ENCODE assay signal across 29 cellular contexts in genomic region chr22:43101306-43101705, GRCh38. TPM values are rescaled to one million over a fixed set of nuclear protein-coding genes. Genes with fewer than 3 reads are reported as not detected.
A peak's percentile ranks its signal among the peaks of the same experiment; 100 is the strongest.
DNase-seq lines count a peak whose midpoint lies in the region; ATAC-seq, FAIRE-seq and TF ChIP-seq lines count a peak whose summit lies in the region.
"Had no signal": no experiment of that assay in that cellular context is flagged by ENCODE, and none has a peak within 500 bp of the region (broad histone marks: within the 10 kb centered on the region; RNA-seq: fewer than 3 reads in every experiment).

No MANE protein-coding gene starts in this region.

- no peaks in the 10 kb centered on the region for H3K27me3 Mint-ChIP-seq in mesothelial cell of epicardium (ENCODE audit: low read depth)
- H3K27me3 Mint-ChIP-seq: T-helper 17 cell had no signal

- peak overlapping the region; percentile 71 for H3K27ac Mint-ChIP-seq in mesothelial cell of epicardium
- H3K27ac Mint-ChIP-seq: HFFc6, T-helper 17 cell, WTC11 had no signal

- no peak overlapping the region for H3K9ac ChIP-seq in BLaER1
- H3K9ac ChIP-seq in K562 (ENCODE audit: insufficient read depth in 1 of 2, low read depth in 2 of 2, low read length in 2 of 2), result peak overlapping the region; percentile 37 to 85; a peak in 3 of 4 replicates

- H3K36me3 ChIP-seq in BLaER1 (no peaks in the 10 kb centered on the region), K562 (ENCODE audit: control insufficient read depth, insufficient read depth, low read length) (no peaks in the 10 kb centered on the region), left ventricle myocardium inferior (no peaks in the 10 kb centered on the region)
- H3K36me3 ChIP-seq: neutrophil, SJCRH30, thyroid gland had no signal

- DNase-seq in K562 (ENCODE audit: extremely low read depth in 1 of 4, low spot score in 3 of 4) (peak in 3 of 4 experiments; percentile 19 to 70 (median 59)), left ventricle myocardium inferior (peak; percentile 30), mesothelial cell of epicardium (ENCODE audit: low spot score in 2 of 2, unreplicated experiment in 2 of 2) (no peak), RCC 7860 (ENCODE audit: low spot score) (no peak)
- no peak for DNase-seq in activated CD4-positive, alpha-beta T cell treated with anti-CD3 and anti-CD28 coated beads for 48 hours
- DNase-seq: activated CD4-positive, alpha-beta T cell treated with anti-CD3 and anti-CD28 coated beads, Interleukin-2, amount 50 U/mL, for 4 hours; activated gamma-delta T cell; glutamatergic neuron; HFFc6; NCI-H1092; NCI-H2029; NCI-H345; PC-9; SJCRH30; small intestine; stimulated activated CD4-positive, alpha-beta T cell treated with anti-CD3 and anti-CD28 coated beads, Interleukin-4, amount 100 ng/mL, for 1 hour; stimulated activated naive CD8-positive, alpha-beta T cell treated with anti-CD3 and anti-CD28 coated beads, Interleukin-15, Interleukin-2, amounts not matched to agents 100 U/mL and 50 U/mL, for 24 hours; T-helper 17 cell; thyroid gland had no signal

- FAIRE-seq in K562 (lab: Jason Lieb, UNC) (peak; percentile 68), RCC 7860 (lab: Jason Lieb, UNC) (no peak)
- FAIRE-seq: endometrium, GM12892, small intestine had no signal

- CTCF ChIA-PET in K562 (lab: Yijun Ruan, JAX; ENCODE audit: low intra/inter-chr PET ratio), result no interaction called here

- no peak overlapping the region for H3K4me3 Mint-ChIP-seq in mesothelial cell of epicardium
- H3K4me3 Mint-ChIP-seq: HFFc6, T-helper 17 cell, WTC11 had no signal

- peak overlapping the region; percentile 90 for H2AFZ ChIP-seq in K562 (ENCODE audit: low read depth, low read length)
- H2AFZ ChIP-seq: PC-9 had no signal

- in situ Hi-C loops in K562 (cut with MboI), result no loop called here

- peaks cover 2% of the 10 kb centered on the region for H3K9me3 Mint-ChIP-seq in mesothelial cell of epicardium

- H4K20me1 ChIP-seq in BLaER1, result no peaks in the 10 kb centered on the region
- H4K20me1 ChIP-seq in K562 (replicated peaks; ENCODE audit: control insufficient read depth, insufficient read depth, low read length), result no peaks in the 10 kb centered on the region

- peak overlapping the region; percentile 48 for H3K4me2 ChIP-seq in BLaER1
- H3K4me2 ChIP-seq in K562 (ENCODE audit: insufficient read depth, low read length), result peak overlapping the region; percentile 46
- H3K4me2 ChIP-seq: PC-9 had no signal

- H3K79me2 ChIP-seq in K562 (ENCODE audit: control insufficient read depth, insufficient read depth, low read length), result no peaks in the 10 kb centered on the region

- intact Hi-C loops in K562 (cut with micrococcal nuclease) (no loop called here), left ventricle myocardium inferior (cut with micrococcal nuclease) (no loop called here)

- H3K4me1 ChIP-seq in BLaER1 (peaks cover 52% of the 10 kb centered on the region), K562 (replicated peaks in 1 of 2; ENCODE audit: control insufficient read depth in 2 of 2, insufficient read depth in 2 of 2, low read length in 2 of 2) (peaks cover 19 to 25% of the 10 kb centered on the region in 2 experiments; a peak in 4 of 5 replicates), left ventricle myocardium inferior (peaks cover 49% of the 10 kb centered on the region)
- H3K4me1 ChIP-seq: psoas muscle, SJCRH30 had no signal

- no peaks in the 10 kb centered on the region for H3K9me1 ChIP-seq in K562 (ENCODE audit: control insufficient read depth, insufficient read depth, low read length)

- H3K36me3 Mint-ChIP-seq in mesothelial cell of epicardium, result peaks cover 1% of the 10 kb centered on the region

- TF ChIP-seq RAD21 in K562 (CRISPR knock-in tag; conservative IDR thresholded peaks at IDR 0.05 in 1 of 2, IDR thresholded peaks at IDR 0.05 in 1 of 2), result no peak

- TF ChIP-seq POLR2A in K562 (conservative IDR thresholded peaks at IDR 0.05), result no peak

- ATAC-seq in K562, result peak; percentile 75
- no peak for ATAC-seq in HG02973 (IDR thresholded peaks at IDR 0.05; ENCODE audit: unreplicated experiment)
- no peak for ATAC-seq in GM19397 (IDR thresholded peaks at IDR 0.05; ENCODE audit: unreplicated experiment)
- ATAC-seq: psoas muscle; stimulated activated naive CD8-positive, alpha-beta T cell treated with anti-CD3 and anti-CD28 coated beads, Interleukin-15, Interleukin-2, amounts not matched to agents 100 U/mL and 50 U/mL, for 24 hours; T-helper 17 cell; WTC11 had no signal

- H3K27ac ChIP-seq in BLaER1 (peak overlapping the region; percentile 43; the same call in 1 of the 2 replicates), K562 (ENCODE audit: extremely low read depth, low read depth, low read length) (peak overlapping the region; percentile 59; the same call in 2 of the 3 replicates), left ventricle myocardium inferior (replicated peaks) (peak overlapping the region; percentile 76)
- H3K27ac ChIP-seq: coronary artery, neutrophil, psoas muscle, SJCRH30, thyroid gland had no signal

- no peak for TF ChIP-seq EP300 in K562 (IDR thresholded peaks at IDR 0.05; ENCODE audit: low read length)

- H3K4me1 Mint-ChIP-seq in mesothelial cell of epicardium, result peaks cover 29% of the 10 kb centered on the region
- H3K4me1 Mint-ChIP-seq: WTC11 had no signal

- WGBS in K562 (ENCODE audit: insufficient coverage, low coverage, missing lambda C conversion rate), result 7% methylated on average over 7 of the region's 7 CpGs

- no peak for TF ChIP-seq CTCF in K562 (IDR thresholded peaks at IDR 0.05 in 2 of 3, conservative IDR thresholded peaks at IDR 0.05 in 1 of 3; ENCODE audit: insufficient read depth in 2 of 3, low read depth in 1 of 3, low read length in 3 of 3)
- no peak for TF ChIP-seq CTCF in left ventricle myocardium inferior (IDR thresholded peaks at IDR 0.05; ENCODE audit: borderline replicate concordance)
- TF ChIP-seq CTCF in mesothelial cell of epicardium (IDR thresholded peaks at IDR 0.05; ENCODE audit: unreplicated experiment), result no peak

- no TSS peak for BruUV-seq in K562 (replicated peaks; lab: Mats Ljungman, UMichigan)

- POLR2A ChIA-PET in K562 (lab: Yijun Ruan, JAX), result interaction anchor here (0.6 to 0.7 kb wide), 3 partner anchors 20 to 402 kb away, joined by 3 read pairs; no protein-coding TSS in a partner anchor

- H3K27me3 ChIP-seq in BLaER1 (no peaks in the 10 kb centered on the region), K562 (ENCODE audit: control insufficient read depth in 2 of 2, insufficient read depth in 2 of 2, low read length in 2 of 2) (no peaks in the 10 kb centered on the region), left ventricle myocardium inferior (ENCODE audit: low read depth) (no peaks in the 10 kb centered on the region)
- H3K27me3 ChIP-seq: neutrophil, thyroid gland had no signal

- H3K9me3 ChIP-seq in BLaER1, result peaks cover 12% of the 10 kb centered on the region
- H3K9me3 ChIP-seq in K562 (replicated peaks; ENCODE audit: control insufficient read depth, insufficient read depth, low read depth, low read length), result no peaks in the 10 kb centered on the region
- peaks cover 10% of the 10 kb centered on the region for H3K9me3 ChIP-seq in left ventricle myocardium inferior (replicated peaks)
- H3K9me3 ChIP-seq: thyroid gland had no signal

- no peak overlapping the region for H3K4me3 ChIP-seq in BLaER1
- H3K4me3 ChIP-seq in K562, result no peak overlapping the region
- H3K4me3 ChIP-seq in left ventricle myocardium inferior, result no peak overlapping the region
- H3K4me3 ChIP-seq: coronary artery, PC-9, psoas muscle, SJCRH30, thyroid gland had no signal

RNA-seq across cellular contexts. Expression of gene BIK, which starts 9.2 kb away (rescaled TPM):
- not detected in 2 replicates for total RNA-seq in K562 (2011; cell fraction: chromatin; rRNA removed; ENCODE audit: low replicate concordance)
- 0.33 TPM in 1 of 2 replicates, not detected in the other for total RNA-seq in K562 (2011; cell fraction: nucleolus; rRNA removed)
- not detected in 2 replicates for total RNA-seq in K562 (2011; cell fraction: nucleoplasm; rRNA removed)
- total RNA-seq in K562 (2014; rRNA removed) (0.18 and 0.69 TPM in 2 replicates), K562 (2014; rRNA removed; fragmentation: Illumina TruSeq; extraction: Trizol) (0.15 and 0.19 TPM in 2 replicates), K562 (2015; rRNA removed; fragmentation: Illumina TruSeq; extraction: Trizol) (not detected in 2 replicates), K562 (2021) (0.20 and 0.22 TPM in 2 replicates), left ventricle myocardium inferior (0.41 TPM), mesothelial cell of epicardium (8.0 to 9.9 TPM (median 9.3 TPM) in 3 replicates)
- polyA plus RNA-seq in K562 (2011; rRNA removed) (0.08 and 0.34 TPM in 2 replicates), K562 (2014; fragmentation: Illumina TruSeq; extraction: Trizol) (not detected in 2 replicates), K562 (2014; fragmentation: Nextera tagmentation; extraction: Ambion mirVana) (not detected), K562 (2014; rRNA removed) (0.23 and 0.28 TPM in 2 replicates)
- 0.58 and 0.78 TPM in 2 replicates for polyA plus RNA-seq in K562 (2011; cell fraction: cytosol; rRNA removed)
- 0.41 TPM in 1 of 2 replicates, not detected in the other for polyA plus RNA-seq in K562 (2011; cell fraction: nucleus; rRNA removed)
- 0.10 and 0.18 TPM in 2 replicates for polyA plus RNA-seq in K562 (2012)
- not detected in 2 replicates for polyA minus RNA-seq in K562 (2011; rRNA and poly(A)+ RNA removed)
- not detected in 2 replicates for polyA minus RNA-seq in K562 (2011; cell fraction: cytosol; rRNA and poly(A)+ RNA removed)
- polyA minus RNA-seq in K562 (2011; cell fraction: nucleus; rRNA and poly(A)+ RNA removed), result not detected in 2 replicates
- total RNA-seq: fibroblast of lung, psoas muscle had no signal
- polyA plus RNA-seq: fibroblast of lung, psoas muscle had no signal

RNA-seq across cellular contexts. Expression of gene TTLL1, which starts 12.1 kb away (rescaled TPM):
- 0.49 and 0.81 TPM in 2 replicates for total RNA-seq in K562 (2011; cell fraction: chromatin; rRNA removed; ENCODE audit: low replicate concordance)
- total RNA-seq in K562 (2011; cell fraction: nucleolus; rRNA removed), result 0.33 and 0.66 TPM in 2 replicates
- total RNA-seq in K562 (2011; cell fraction: nucleoplasm; rRNA removed), result 0.37 TPM in 1 of 2 replicates, not detected in the other
- 0.14 and 0.29 TPM in 2 replicates for total RNA-seq in K562 (2014; rRNA removed)
- total RNA-seq in K562 (2014; rRNA removed; fragmentation: Illumina TruSeq; extraction: Trizol), result 0.22 and 0.25 TPM in 2 replicates
- 0.19 and 0.43 TPM in 2 replicates for total RNA-seq in K562 (2015; rRNA removed; fragmentation: Illumina TruSeq; extraction: Trizol)
- 0.16 and 0.29 TPM in 2 replicates for total RNA-seq in K562 (2021)
- 0.85 and 1.7 TPM in 2 replicates for polyA plus RNA-seq in K562 (2011; rRNA removed)
- 0.94 and 2.0 TPM in 2 replicates for polyA plus RNA-seq in K562 (2011; cell fraction: cytosol; rRNA removed)
- 0.64 and 1.2 TPM in 2 replicates for polyA plus RNA-seq in K562 (2011; cell fraction: nucleus; rRNA removed)
- 0.43 and 2.2 TPM in 2 replicates for polyA plus RNA-seq in K562 (2012)
- 0.26 and 0.36 TPM in 2 replicates for polyA plus RNA-seq in K562 (2014; fragmentation: Illumina TruSeq; extraction: Trizol)
- polyA plus RNA-seq in K562 (2014; fragmentation: Nextera tagmentation; extraction: Ambion mirVana), result under 1 TPM; 0.06 to 0.08 TPM
- polyA plus RNA-seq in K562 (2014; rRNA removed), result 0.17 and 0.76 TPM in 2 replicates
- polyA minus RNA-seq in K562 (2011; rRNA and poly(A)+ RNA removed), result 0.63 and 1.1 TPM in 2 replicates
- polyA minus RNA-seq in K562 (2011; cell fraction: cytosol; rRNA and poly(A)+ RNA removed), result not detected in 2 replicates
- 0.27 and 0.44 TPM in 2 replicates for polyA minus RNA-seq in K562 (2011; cell fraction: nucleus; rRNA and poly(A)+ RNA removed)
- total RNA-seq in left ventricle myocardium inferior, result 8.5 TPM
- 14.4 to 18.0 TPM (median 15.3 TPM) in 3 replicates for total RNA-seq in mesothelial cell of epicardium

RNA-seq across cellular contexts. Expression of gene MCAT, which starts 41.9 kb away (rescaled TPM):
- 25.0 and 49.3 TPM in 2 replicates for total RNA-seq in K562 (2011; cell fraction: chromatin; rRNA removed; ENCODE audit: low replicate concordance)
- 30.9 and 31.7 TPM in 2 replicates for total RNA-seq in K562 (2011; cell fraction: nucleolus; rRNA removed)
- total RNA-seq in K562 (2011; cell fraction: nucleoplasm; rRNA removed), result 31.2 and 31.8 TPM in 2 replicates
- total RNA-seq in K562 (2014; rRNA removed), result 23.7 and 28.4 TPM in 2 replicates
- total RNA-seq in K562 (2014; rRNA removed; fragmentation: Illumina TruSeq; extraction: Trizol), result 8.1 and 9.6 TPM in 2 replicates
- total RNA-seq in K562 (2015; rRNA removed; fragmentation: Illumina TruSeq; extraction: Trizol), result 11.7 and 12.4 TPM in 2 replicates
- total RNA-seq in K562 (2021), result 26.3 and 27.8 TPM in 2 replicates
- 13.9 and 14.0 TPM in 2 replicates for polyA plus RNA-seq in K562 (2011; rRNA removed)
- 17.7 and 40.8 TPM in 2 replicates for polyA plus RNA-seq in K562 (2011; cell fraction: cytosol; rRNA removed)
- polyA plus RNA-seq in K562 (2011; cell fraction: nucleus; rRNA removed), result 13.2 and 14.3 TPM in 2 replicates
- 12.8 and 15.3 TPM in 2 replicates for polyA plus RNA-seq in K562 (2012)
- 15.0 TPM in 2 replicates for polyA plus RNA-seq in K562 (2014; fragmentation: Illumina TruSeq; extraction: Trizol)
- polyA plus RNA-seq in K562 (2014; fragmentation: Nextera tagmentation; extraction: Ambion mirVana), result 1 to 10 TPM; 3.3 to 4.6 TPM
- 25.3 and 27.7 TPM in 2 replicates for polyA plus RNA-seq in K562 (2014; rRNA removed)
- polyA minus RNA-seq in K562 (2011; rRNA and poly(A)+ RNA removed), result 15.7 and 17.6 TPM in 2 replicates
- polyA minus RNA-seq in K562 (2011; cell fraction: cytosol; rRNA and poly(A)+ RNA removed), result 9.4 and 11.2 TPM in 2 replicates
- 8.2 and 15.8 TPM in 2 replicates for polyA minus RNA-seq in K562 (2011; cell fraction: nucleus; rRNA and poly(A)+ RNA removed)
- total RNA-seq in left ventricle myocardium inferior, result 16.4 TPM
- 17.4 to 18.1 TPM (median 17.6 TPM) in 3 replicates for total RNA-seq in mesothelial cell of epicardium

RNA-seq across cellular contexts. Expression of gene TSPO, which starts 50.1 kb away (rescaled TPM):
- total RNA-seq in K562 (2011; cell fraction: chromatin; rRNA removed; ENCODE audit: low replicate concordance), result 4.2 and 18.3 TPM in 2 replicates
- 30.4 and 33.7 TPM in 2 replicates for total RNA-seq in K562 (2011; cell fraction: nucleolus; rRNA removed)
- total RNA-seq in K562 (2011; cell fraction: nucleoplasm; rRNA removed), result 12.2 and 13.5 TPM in 2 replicates
- total RNA-seq in K562 (2014; rRNA removed) (108 and 141 TPM in 2 replicates), K562 (2014; rRNA removed; fragmentation: Illumina TruSeq; extraction: Trizol) (6.0 and 7.2 TPM in 2 replicates), K562 (2015; rRNA removed; fragmentation: Illumina TruSeq; extraction: Trizol) (25.3 and 29.2 TPM in 2 replicates), K562 (2021) (81.7 and 82.4 TPM in 2 replicates), left ventricle myocardium inferior (128 TPM), mesothelial cell of epicardium (43.2 to 44.9 TPM (median 44.5 TPM) in 3 replicates)
- polyA plus RNA-seq in K562 (2011; rRNA removed) (29.0 and 49.9 TPM in 2 replicates), K562 (2014; fragmentation: Illumina TruSeq; extraction: Trizol) (11.5 and 38.8 TPM in 2 replicates), K562 (2014; fragmentation: Nextera tagmentation; extraction: Ambion mirVana) (10 to 100 TPM in 1 of 2 experiments, 1 to 10 TPM in 1; 4.9 to 18.0 TPM), K562 (2014; rRNA removed) (126 and 139 TPM in 2 replicates)
- polyA plus RNA-seq in K562 (2011; cell fraction: cytosol; rRNA removed), result 81.9 and 251 TPM in 2 replicates
- 42.5 and 50.8 TPM in 2 replicates for polyA plus RNA-seq in K562 (2011; cell fraction: nucleus; rRNA removed)
- polyA plus RNA-seq in K562 (2012), result 45.5 and 82.4 TPM in 2 replicates
- polyA minus RNA-seq in K562 (2011; rRNA and poly(A)+ RNA removed), result 2.7 and 3.9 TPM in 2 replicates
- polyA minus RNA-seq in K562 (2011; cell fraction: cytosol; rRNA and poly(A)+ RNA removed), result 15.2 and 30.7 TPM in 2 replicates
- 7.3 and 7.7 TPM in 2 replicates for polyA minus RNA-seq in K562 (2011; cell fraction: nucleus; rRNA and poly(A)+ RNA removed)

Comparison
In these comparisons a context has a peak if more than half of its experiments do, and no peak if none do; other contexts are left out.
1. DNase-seq: peak in K562 (3 of 4) and left ventricle myocardium inferior (single experiment); none in mesothelial cell of epicardium (0 of 2), RCC 7860 (single experiment) and activated CD4-positive, alpha-beta T cell treated with anti-CD3 and anti-CD28 coated beads for 48 hours (single experiment).
2. Peak in every context shown above with its lines, with median percentiles within 50 percentile points of each other: H3K27ac ChIP-seq.